ENCODE assay signal across 11 cellular contexts in genomic region chr15:35000511-35000910, GRCh38. TPM values are rescaled to one million over a fixed set of nuclear protein-coding genes. Genes with fewer than 3 reads are reported as not detected.
A peak's percentile ranks its signal among the peaks of the same experiment; 100 is the strongest.
DNase-seq lines count a peak whose midpoint lies in the region; FAIRE-seq and TF ChIP-seq lines count a peak whose summit lies in the region.
"Had no signal": no experiment of that assay in that cellular context is flagged by ENCODE, and none has a peak within 500 bp of the region (broad histone marks: within the 10 kb centered on the region; RNA-seq: fewer than 3 reads in every experiment).

No MANE protein-coding gene starts in this region.

- dilution Hi-C loops in mammary epithelial cell (cut with HindIII; ENCODE audit: low sequenced_read_pairs) = no loop called here

- DNase-seq in DMS 273 (lab: John Stamatoyannopoulos, UW; ENCODE audit: unreplicated experiment) (peak; percentile 50), HTR-8/SVneo (ENCODE audit: insufficient read length, low spot score) (peak; percentile 15), mammary epithelial cell (peak; percentile 98), mesendoderm (no peak), HEK293T (ENCODE audit: extremely low spot score) (no peak), NCI-H1417 treated with DMSO at 0.1 percent for 48 hours (lab: John Stamatoyannopoulos, UW) (no peak), SHP77 (lab: John Stamatoyannopoulos, UW) (no peak), NCI-H82 (lab: John Stamatoyannopoulos, UW) (no peak)
- DNase-seq: DMS153, head of caudate nucleus, midbrain had no signal

- H3K79me1 ChIP-seq in mesendoderm (ENCODE audit: low read length) = no peaks in the 10 kb centered on the region

- no peak overlapping the region for H2AFZ ChIP-seq in mammary epithelial cell (ENCODE audit: low read depth, low read length)

- no peak for TF ChIP-seq CTCF in mammary epithelial cell (conservative IDR thresholded peaks at IDR 0.05 in 1 of 2, IDR thresholded peaks at IDR 0.05 in 1 of 2; ENCODE audit: extremely low read depth in 1 of 2, insufficient read depth in 1 of 2, low read depth in 1 of 2, low read length in 2 of 2)

- H3K23ac ChIP-seq in mesendoderm (ENCODE audit: low read length) = no peak overlapping the region

- peak overlapping the region; percentile 37 for H3K4ac ChIP-seq in mesendoderm (ENCODE audit: low read depth, low read length)

- no TSS peak for BruUV-seq in mammary epithelial cell (replicated peaks; lab: Mats Ljungman, UMichigan)

- peak overlapping the region; percentile 80 for H3K18ac ChIP-seq in mesendoderm (ENCODE audit: low read length)

- no peak overlapping the region for H2AK5ac ChIP-seq in mesendoderm (ENCODE audit: low read length)

- H2BK5ac ChIP-seq in mesendoderm (ENCODE audit: low read length) = no peak overlapping the region

- no peak overlapping the region for H4K5ac ChIP-seq in mesendoderm (ENCODE audit: low read length)

- no peaks in the 10 kb centered on the region for H3K27me3 ChIP-seq in mammary epithelial cell (ENCODE audit: insufficient read depth, low read length)
- no peaks in the 10 kb centered on the region for H3K27me3 ChIP-seq in mesendoderm (ENCODE audit: insufficient read depth, low read length, poor library complexity)

- FAIRE-seq in HTR-8/SVneo (lab: Jason Lieb, UNC) = no peak

- no peak overlapping the region for H2BK120ac ChIP-seq in mesendoderm (ENCODE audit: low read depth, low read length)

- no peaks in the 10 kb centered on the region for H4K20me1 ChIP-seq in mammary epithelial cell (ENCODE audit: insufficient read depth, low read length)

- H3K56ac ChIP-seq in mesendoderm (ENCODE audit: low read length) = peak overlapping the region; percentile 25

- no peak overlapping the region for H3K9ac ChIP-seq in mammary epithelial cell (ENCODE audit: insufficient read depth, low read length)
- H3K9ac ChIP-seq in mesendoderm (ENCODE audit: low read length) = no peak overlapping the region

- no peaks in the 10 kb centered on the region for H3K79me2 ChIP-seq in mammary epithelial cell (ENCODE audit: insufficient read depth, low read length)
- H3K79me2 ChIP-seq in mesendoderm (ENCODE audit: control insufficient read depth, insufficient read depth, low read length) = no peaks in the 10 kb centered on the region

- WGBS in mammary epithelial cell (ENCODE audit: low coverage, missing lambda C conversion rate) = 0% methylated on average over 1 of the region's 1 CpG
- WGBS in mesendoderm (ENCODE audit: extremely low coverage, insufficient coverage, low lambda C conversion rate) = no CpG with 5 or more reads among the region's 1 CpG

- no peak overlapping the region for H3K4me3 ChIP-seq in mammary epithelial cell (replicated peaks in 1 of 3; ENCODE audit: insufficient read depth in 1 of 3, low read depth in 2 of 3, low read length in 3 of 3)
- H3K4me3 ChIP-seq in mesendoderm (ENCODE audit: low read length) = no peak overlapping the region

- no peak overlapping the region for H3K27ac ChIP-seq in mammary epithelial cell (ENCODE audit: insufficient read depth, low read depth, low read length)
- no peak overlapping the region for H3K27ac ChIP-seq in mesendoderm (ENCODE audit: low read depth, low read length)

- H4K8ac ChIP-seq in mesendoderm (ENCODE audit: low read depth, low read length) = no peak overlapping the region

- in situ Hi-C loops in mammary epithelial cell (cut with MboI; ENCODE audit: low sequenced_read_pairs in 2 of 2) = no loop called here

- intact Hi-C loops in mammary epithelial cell (cut with micrococcal nuclease) = no loop called here

- CTCF ChIA-PET in mammary epithelial cell (lab: Charles Lee; ENCODE audit: low non-redundant PET) (interaction anchor here (0.7 to 1.6 kb wide), 2 partner anchors 24 to 31 kb away, joined by 5 to 17 read pairs; partner anchors contain the start of gene AQR), HEK293T (lab: Yijun Ruan, JAX) (interaction anchor here (0.5 kb wide), 1 partner anchor 17 kb away, joined by 3 read pairs; no protein-coding TSS in a partner anchor)

- H3K9me3 ChIP-seq in mammary epithelial cell (replicated peaks; ENCODE audit: insufficient read depth, low read length) = no peaks in the 10 kb centered on the region

- H3K4me2 ChIP-seq in mammary epithelial cell (ENCODE audit: insufficient read depth, low read depth, low read length) (peak overlapping the region; percentile 57), mesendoderm (ENCODE audit: low read length) (no peak overlapping the region)

- H3K36me3 ChIP-seq in mammary epithelial cell (ENCODE audit: insufficient read depth, low read length) (no peaks in the 10 kb centered on the region), mesendoderm (ENCODE audit: control insufficient read depth, insufficient read depth, low read length) (no peaks in the 10 kb centered on the region)

- peaks cover 7% of the 10 kb centered on the region for H3K4me1 ChIP-seq in mammary epithelial cell (ENCODE audit: insufficient read depth, low read length)
- H3K4me1 ChIP-seq in mesendoderm (ENCODE audit: control insufficient read depth, low read depth, low read length) = no peaks in the 10 kb centered on the region

- no peak overlapping the region for H2BK15ac ChIP-seq in mesendoderm (replicated peaks; ENCODE audit: low read depth)

- POLR2A ChIA-PET in HEK293T (lab: Yijun Ruan, JAX) = interaction anchor here (1.1 to 3.2 kb wide), 2 partner anchors 12 to 14 kb away, joined by 3 to 18 read pairs; partner anchors contain the start of gene ZNF770

TF ChIP-seq in HEK293T, 16 proteins besides CTCF, POLR2A, EP300 and RAD21:
- TF ChIP-seq LEF1 (IDR thresholded peaks at IDR 0.05; ENCODE audit: borderline replicate concordance) = no peak
- TF ChIP-seq SP1 (IDR thresholded peaks at IDR 0.05) = no peak
- TF ChIP-seq CTBP1 (IDR thresholded peaks at IDR 0.05; ENCODE audit: borderline replicate concordance) = no peak
- TF ChIP-seq L3MBTL2 (conservative IDR thresholded peaks at IDR 0.05) = no peak
- no peak for TF ChIP-seq TARDBP (IDR thresholded peaks at IDR 0.05)
- TF ChIP-seq FOXA1 (IDR thresholded peaks at IDR 0.05) = no peak
- TF ChIP-seq ZNF384 (IDR thresholded peaks at IDR 0.05) = no peak
- no peak for TF ChIP-seq HDGF (IDR thresholded peaks at IDR 0.05; ENCODE audit: borderline replicate concordance)
- TF ChIP-seq ELF4 (IDR thresholded peaks at IDR 0.05) = no peak
- no peak for TF ChIP-seq FOXM1 (IDR thresholded peaks at IDR 0.05; ENCODE audit: borderline replicate concordance)
- no peak for TF ChIP-seq SUZ12 (IDR thresholded peaks at IDR 0.05)
- no peak for TF ChIP-seq FOXK2 (IDR thresholded peaks at IDR 0.05)
- no peak for TF ChIP-seq NFRKB (IDR thresholded peaks at IDR 0.05)
- TF ChIP-seq, protein P1, sequence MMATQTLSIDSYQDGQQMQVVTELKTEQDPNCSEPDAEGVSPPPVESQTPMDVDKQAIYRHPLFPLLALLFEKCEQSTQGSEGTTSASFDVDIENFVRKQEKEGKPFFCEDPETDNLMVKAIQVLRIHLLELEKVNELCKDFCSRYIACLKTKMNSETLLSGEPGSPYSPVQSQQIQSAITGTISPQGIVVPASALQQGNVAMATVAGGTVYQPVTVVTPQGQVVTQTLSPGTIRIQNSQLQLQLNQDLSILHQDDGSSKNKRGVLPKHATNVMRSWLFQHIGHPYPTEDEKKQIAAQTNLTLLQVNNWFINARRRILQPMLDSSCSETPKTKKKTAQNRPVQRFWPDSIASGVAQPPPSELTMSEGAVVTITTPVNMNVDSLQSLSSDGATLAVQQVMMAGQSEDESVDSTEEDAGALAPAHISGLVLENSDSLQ (IDR thresholded peaks at IDR 0.05) = no peak
- no peak for TF ChIP-seq BHLHE40 (IDR thresholded peaks at IDR 0.05; ENCODE audit: borderline replicate concordance)
- no peak for TF ChIP-seq ARNT (IDR thresholded peaks at IDR 0.05)

RNA-seq across cellular contexts. Expression of gene ZNF770, which starts 12.4 kb away (rescaled TPM):
- total RNA-seq in mammary epithelial cell = 10 to 100 TPM; 41.7 to 45.3 TPM
- polyA plus RNA-seq in mammary epithelial cell = 14.2 TPM
- polyA minus RNA-seq in mammary epithelial cell = 8.1 TPM
- polyA plus RNA-seq in mesendoderm (2013, experiment 1 of 2) = 54.8 TPM
- polyA plus RNA-seq in mesendoderm (2013, experiment 2 of 2) = 54.5 TPM

RNA-seq across cellular contexts. Expression of gene AQR, which starts 31.0 kb away (rescaled TPM):
- total RNA-seq in mammary epithelial cell = 10 to 100 TPM; 24.8 to 30.0 TPM
- 19.6 TPM for polyA plus RNA-seq in mammary epithelial cell
- polyA minus RNA-seq in mammary epithelial cell = 12.6 TPM
- polyA plus RNA-seq in mesendoderm (2013, experiment 1 of 2) = 26.5 TPM
- 27.3 TPM for polyA plus RNA-seq in mesendoderm (2013, experiment 2 of 2)

Comparison
In these comparisons a context has a peak if more than half of its experiments do, and no peak if none do; other contexts are left out.
1. DNase-seq: peak in DMS 273 (single experiment), HTR-8/SVneo (single experiment) and mammary epithelial cell (single experiment); none in mesendoderm (single experiment), HEK293T (single experiment), NCI-H1417 treated with DMSO at 0.1 percent for 48 hours (single experiment), SHP77 (0 of 2) and NCI-H82 (single experiment).